1 cellular context compared by ENCODE assay signal in the genomic region with DNA sequence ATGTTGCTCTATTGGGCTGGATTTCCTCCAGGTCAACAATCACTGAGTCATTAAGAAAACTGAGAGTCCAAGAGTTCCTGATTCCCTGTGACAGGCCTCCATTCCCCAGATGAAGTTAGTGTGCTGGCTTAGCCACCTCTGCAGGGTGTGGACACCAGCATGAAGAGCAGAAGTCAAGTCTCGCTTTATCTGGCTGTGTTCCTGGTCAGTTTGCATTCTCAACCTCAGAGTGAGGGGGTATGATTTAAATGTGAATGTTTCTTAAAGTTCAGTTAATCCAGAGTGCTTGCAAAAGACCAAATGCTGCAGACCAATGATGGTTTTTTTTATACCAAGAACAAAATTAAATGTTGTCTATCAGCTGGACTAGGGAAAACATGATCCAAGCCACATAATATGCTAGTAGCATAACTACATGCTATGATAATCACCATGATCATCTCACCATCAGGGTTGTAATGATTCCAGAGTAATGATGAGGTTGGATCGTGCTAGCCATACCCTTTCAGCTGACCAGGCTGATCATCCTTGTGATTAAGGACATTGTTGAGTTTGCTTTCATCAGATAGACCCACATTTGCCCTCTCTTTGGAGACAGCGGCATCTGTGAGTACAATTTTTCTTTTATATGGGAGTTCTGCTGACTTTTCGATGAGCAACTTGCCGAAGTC.
TF ChIP-seq lines count a peak whose summit lies in the region.

No MANE protein-coding gene starts in this region.

TF ChIP-seq in IMR-90, 13 proteins besides CTCF, POLR2A, EP300 and RAD21 (continued from another document):
- no peak for TF ChIP-seq RFX5 (IDR thresholded peaks at IDR 0.05; ENCODE audit: low read depth, low read length)
- TF ChIP-seq BHLHE40 (IDR thresholded peaks at IDR 0.05; ENCODE audit: low read depth, low read length) = no peak
